In genomic region chr2:104056451-104056850, GRCh38 we compare ENCODE assay signal across 35 cellular contexts.
"Had no signal": no experiment of that assay in that cellular context is flagged by ENCODE, and none has a peak within 500 bp of the region (broad histone marks: within the 10 kb centered on the region; RNA-seq: fewer than 3 reads in every experiment).

No MANE protein-coding gene starts in this region.

- ATAC-seq: activated CD8-positive, alpha-beta memory T cell treated with anti-CD3 and anti-CD28 coated beads, Interleukin-2, amount 10 ng/mL, durations not matched to agents 7 days and 5 days; activated CD8-positive, alpha-beta T cell treated with anti-CD3 and anti-CD28 coated beads, Interleukin-2, amount 10 ng/mL, durations not matched to agents 7 days and 5 days; activated naive CD8-positive, alpha-beta T cell treated with anti-CD3 and anti-CD28 coated beads, Interleukin-2, amount 50 U/mL, for 24 hours had no signal

- H3K27me3 ChIP-seq: ascending aorta, cardiac muscle cell had no signal

- H3K4me1 ChIP-seq: ascending aorta had no signal

- H3K36me3 Mint-ChIP-seq: activated CD8-positive, alpha-beta memory T cell treated with anti-CD3 and anti-CD28 coated beads, Interleukin-2, amount 10 ng/mL, durations not matched to agents 7 days and 5 days; activated naive CD4-positive, alpha-beta T cell treated with anti-CD3 and anti-CD28 coated beads, Interleukin-2, amount 10 ng/mL, durations not matched to agents 7 days and 5 days; activated naive CD4-positive, alpha-beta T cell treated with anti-CD3 and anti-CD28 coated beads, Interleukin-2, amount 50 U/mL, for 24 hours; activated naive CD8-positive, alpha-beta T cell; activated naive CD8-positive, alpha-beta T cell treated with anti-CD3 and anti-CD28 coated beads, Interleukin-2, amount 10 ng/mL, durations not matched to agents 7 days and 5 days had no signal

- H3K9me3 Mint-ChIP-seq: activated B cell treated with CpG ODN at 0.5 μM for 24 hours; activated CD4-positive, alpha-beta T cell treated with anti-CD3 and anti-CD28 coated beads, Interleukin-2, amount 10 ng/mL, durations not matched to agents 7 days and 5 days; activated naive CD8-positive, alpha-beta T cell treated with anti-CD3 and anti-CD28 coated beads, Interleukin-2, amount 50 U/mL, for 24 hours; T-helper 1 cell treated with Interleukin-12 subunit alpha and Interleukin-12 subunit beta and Interleukin-4 antibody, amounts not matched to agents 30 μg/mL and 1 μg/mL, for 36 hours had no signal

- H3K4me3 ChIP-seq: ascending aorta, cardiac muscle cell had no signal

- H3K27ac ChIP-seq: ascending aorta, cardiac muscle cell, VCaP had no signal

- H3K27me3 Mint-ChIP-seq: activated B cell treated with CpG ODN at 0.5 μM for 24 hours; activated CD4-positive, alpha-beta memory T cell treated with anti-CD3 and anti-CD28 coated beads, Interleukin-2, amount 10 ng/mL, durations not matched to agents 7 days and 5 days; activated CD4-positive, alpha-beta T cell treated with anti-CD3 and anti-CD28 coated beads, Interleukin-2, amount 10 ng/mL, durations not matched to agents 7 days and 5 days; activated CD8-positive, alpha-beta memory T cell treated with anti-CD3 and anti-CD28 coated beads, Interleukin-2, amount 10 ng/mL, durations not matched to agents 7 days and 5 days; activated naive CD4-positive, alpha-beta T cell treated with anti-CD3 and anti-CD28 coated beads, Interleukin-2, amount 10 ng/mL, durations not matched to agents 7 days and 5 days; activated naive CD4-positive, alpha-beta T cell treated with anti-CD3 and anti-CD28 coated beads, Interleukin-2, amount 50 U/mL, for 24 hours; activated naive CD8-positive, alpha-beta T cell; activated naive CD8-positive, alpha-beta T cell treated with anti-CD3 and anti-CD28 coated beads, Interleukin-2, amount 10 ng/mL, durations not matched to agents 7 days and 5 days; activated naive CD8-positive, alpha-beta T cell treated with anti-CD3 and anti-CD28 coated beads, Interleukin-2, amount 50 U/mL, for 24 hours; activated T-cell treated with anti-CD3 and anti-CD28 coated beads, Interleukin-2, amount 50 U/mL, for 24 hours; brain; central memory CD8-positive, alpha-beta T cell had no signal

- H3K36me3 ChIP-seq: ascending aorta, cardiac muscle cell had no signal

- DNase-seq: activated B cell treated with CpG ODN at 0.5 μM for 24 hours; activated CD4-positive, alpha-beta memory T cell treated with anti-CD3 and anti-CD28 coated beads, Interleukin-2, amount 10 ng/mL, durations not matched to agents 7 days and 5 days; activated CD4-positive, alpha-beta T cell treated with anti-CD3 and anti-CD28 coated beads for 4 hours; activated CD4-positive, alpha-beta T cell treated with anti-CD3 and anti-CD28 coated beads, Interleukin-2, amount 10 ng/mL, durations not matched to agents 7 days and 5 days; activated CD4-positive, alpha-beta T cell treated with anti-CD3 and anti-CD28 coated beads, Interleukin-2, amount 50 U/mL, for 48 hours; activated CD4-positive, CD25-positive, alpha-beta regulatory T cell treated with anti-CD3 and anti-CD28 coated beads, Interleukin-2, amount 50 U/mL, for 72 hours; activated CD8-positive, alpha-beta memory T cell treated with anti-CD3 and anti-CD28 coated beads for 24 hours; activated CD8-positive, alpha-beta memory T cell treated with anti-CD3 and anti-CD28 coated beads, Interleukin-2, amount 10 ng/mL, durations not matched to agents 7 days and 5 days; activated CD8-positive, alpha-beta memory T cell treated with anti-CD3 and anti-CD28 coated beads, Interleukin-2, amount 50 U/mL, for 48 hours; activated CD8-positive, alpha-beta T cell treated with anti-CD3 and anti-CD28 coated beads, Interleukin-2, amount 10 ng/mL, durations not matched to agents 7 days and 5 days; activated effector memory CD4-positive, alpha-beta T cell treated with Interleukin-2 at 50 U/mL for 16 hours; activated gamma-delta T cell; activated naive CD4-positive, alpha-beta T cell treated with anti-CD3 and anti-CD28 coated beads, Interleukin-2, amount 10 ng/mL, durations not matched to agents 7 days and 5 days; activated naive CD4-positive, alpha-beta T cell treated with Interleukin-2 at 50 U/mL for 16 hours; activated naive CD8-positive, alpha-beta T cell treated with anti-CD3 and anti-CD28 coated beads, Interleukin-2, amount 10 ng/mL, durations not matched to agents 7 days and 5 days; activated naive CD8-positive, alpha-beta T cell treated with anti-CD3 and anti-CD28 coated beads, Interleukin-2, amount 50 U/mL, for 24 hours; activated T-cell treated with anti-CD3 and anti-CD28 coated beads, Interleukin-2, amount 50 U/mL, for 24 hours; activated T-cell treated with anti-CD3 and anti-CD28 coated beads, Interleukin-2, amount 50 U/mL, for 48 hours; amygdala; anterior cingulate cortex; caudate nucleus; SW 1271; T-helper 1 cell; T-helper 2 cell; T-helper 9 cell had no signal

- H3K4me1 Mint-ChIP-seq: activated B cell treated with CpG ODN at 0.5 μM for 24 hours; activated CD4-positive, alpha-beta memory T cell treated with anti-CD3 and anti-CD28 coated beads, Interleukin-2, amount 10 ng/mL, durations not matched to agents 7 days and 5 days; activated CD4-positive, alpha-beta T cell treated with anti-CD3 and anti-CD28 coated beads, Interleukin-2, amount 10 ng/mL, durations not matched to agents 7 days and 5 days; activated CD8-positive, alpha-beta memory T cell treated with anti-CD3 and anti-CD28 coated beads, Interleukin-2, amount 10 ng/mL, durations not matched to agents 7 days and 5 days; activated naive CD4-positive, alpha-beta T cell treated with anti-CD3 and anti-CD28 coated beads, Interleukin-2, amount 10 ng/mL, durations not matched to agents 7 days and 5 days; activated naive CD4-positive, alpha-beta T cell treated with anti-CD3 and anti-CD28 coated beads, Interleukin-2, amount 50 U/mL, for 24 hours; activated naive CD8-positive, alpha-beta T cell treated with anti-CD3 and anti-CD28 coated beads, Interleukin-2, amount 10 ng/mL, durations not matched to agents 7 days and 5 days; activated naive CD8-positive, alpha-beta T cell treated with anti-CD3 and anti-CD28 coated beads, Interleukin-2, amount 50 U/mL, for 24 hours; central memory CD8-positive, alpha-beta T cell had no signal

- H3K27ac Mint-ChIP-seq: activated B cell treated with CpG ODN at 0.5 μM for 24 hours; activated CD4-positive, alpha-beta memory T cell treated with anti-CD3 and anti-CD28 coated beads, Interleukin-2, amount 10 ng/mL, durations not matched to agents 7 days and 5 days; activated CD4-positive, alpha-beta T cell treated with anti-CD3 and anti-CD28 coated beads, Interleukin-2, amount 10 ng/mL, durations not matched to agents 7 days and 5 days; activated CD8-positive, alpha-beta memory T cell treated with anti-CD3 and anti-CD28 coated beads, Interleukin-2, amount 10 ng/mL, durations not matched to agents 7 days and 5 days; activated CD8-positive, alpha-beta T cell treated with anti-CD3 and anti-CD28 coated beads, Interleukin-2, amount 10 ng/mL, durations not matched to agents 7 days and 5 days; activated naive CD4-positive, alpha-beta T cell treated with anti-CD3 and anti-CD28 coated beads, Interleukin-2, amount 10 ng/mL, durations not matched to agents 7 days and 5 days; activated naive CD4-positive, alpha-beta T cell treated with anti-CD3 and anti-CD28 coated beads, Interleukin-2, amount 50 U/mL, for 24 hours; activated naive CD8-positive, alpha-beta T cell; activated naive CD8-positive, alpha-beta T cell treated with anti-CD3 and anti-CD28 coated beads, Interleukin-2, amount 10 ng/mL, durations not matched to agents 7 days and 5 days; activated naive CD8-positive, alpha-beta T cell treated with anti-CD3 and anti-CD28 coated beads, Interleukin-2, amount 50 U/mL, for 24 hours; activated T-cell treated with anti-CD3 and anti-CD28 coated beads, Interleukin-2, amount 50 U/mL, for 24 hours; activated T-helper 2 cell treated with anti-CD3 and anti-CD28 coated beads, Interferon-gamma antibody, Interleukin-2, Interleukin-4, amounts not matched to agents 10 μg/mL and 5 μg/mL and 100 μg/mL, durations not matched to agents 14 hours and 24 hours and 36 hours; brain; T-helper 1 cell treated with Interleukin-12 subunit alpha and Interleukin-12 subunit beta and Interleukin-4 antibody, amounts not matched to agents 30 μg/mL and 1 μg/mL, for 36 hours; T-helper 2 cell treated with Interferon-gamma antibody and Interleukin-4, amounts not matched to agents 5 μg/mL and 100 μg/mL, for 36 hours had no signal

- H3K9me3 ChIP-seq: ascending aorta had no signal

- H3K4me3 Mint-ChIP-seq: activated B cell treated with CpG ODN at 0.5 μM for 24 hours; activated CD4-positive, alpha-beta memory T cell treated with anti-CD3 and anti-CD28 coated beads, Interleukin-2, amount 10 ng/mL, durations not matched to agents 7 days and 5 days; activated CD4-positive, alpha-beta T cell treated with anti-CD3 and anti-CD28 coated beads, Interleukin-2, amount 10 ng/mL, durations not matched to agents 7 days and 5 days; activated CD8-positive, alpha-beta memory T cell treated with anti-CD3 and anti-CD28 coated beads, Interleukin-2, amount 10 ng/mL, durations not matched to agents 7 days and 5 days; activated CD8-positive, alpha-beta T cell treated with anti-CD3 and anti-CD28 coated beads, Interleukin-2, amount 10 ng/mL, durations not matched to agents 7 days and 5 days; activated naive CD4-positive, alpha-beta T cell treated with anti-CD3 and anti-CD28 coated beads, Interleukin-2, amount 10 ng/mL, durations not matched to agents 7 days and 5 days; activated naive CD4-positive, alpha-beta T cell treated with anti-CD3 and anti-CD28 coated beads, Interleukin-2, amount 50 U/mL, for 24 hours; activated naive CD8-positive, alpha-beta T cell; activated naive CD8-positive, alpha-beta T cell treated with anti-CD3 and anti-CD28 coated beads, Interleukin-2, amount 10 ng/mL, durations not matched to agents 7 days and 5 days; activated naive CD8-positive, alpha-beta T cell treated with anti-CD3 and anti-CD28 coated beads, Interleukin-2, amount 50 U/mL, for 24 hours; activated T-cell treated with anti-CD3 and anti-CD28 coated beads, Interleukin-2, amount 50 U/mL, for 24 hours; brain; central memory CD8-positive, alpha-beta T cell; T-helper 1 cell treated with Interleukin-12 subunit alpha and Interleukin-12 subunit beta and Interleukin-4 antibody, amounts not matched to agents 30 μg/mL and 1 μg/mL, for 36 hours; T-helper 2 cell treated with Interferon-gamma antibody and Interleukin-4, amounts not matched to agents 5 μg/mL and 100 μg/mL, for 36 hours had no signal
